1 cellular context compared by ENCODE assay signal in the genomic region with DNA sequence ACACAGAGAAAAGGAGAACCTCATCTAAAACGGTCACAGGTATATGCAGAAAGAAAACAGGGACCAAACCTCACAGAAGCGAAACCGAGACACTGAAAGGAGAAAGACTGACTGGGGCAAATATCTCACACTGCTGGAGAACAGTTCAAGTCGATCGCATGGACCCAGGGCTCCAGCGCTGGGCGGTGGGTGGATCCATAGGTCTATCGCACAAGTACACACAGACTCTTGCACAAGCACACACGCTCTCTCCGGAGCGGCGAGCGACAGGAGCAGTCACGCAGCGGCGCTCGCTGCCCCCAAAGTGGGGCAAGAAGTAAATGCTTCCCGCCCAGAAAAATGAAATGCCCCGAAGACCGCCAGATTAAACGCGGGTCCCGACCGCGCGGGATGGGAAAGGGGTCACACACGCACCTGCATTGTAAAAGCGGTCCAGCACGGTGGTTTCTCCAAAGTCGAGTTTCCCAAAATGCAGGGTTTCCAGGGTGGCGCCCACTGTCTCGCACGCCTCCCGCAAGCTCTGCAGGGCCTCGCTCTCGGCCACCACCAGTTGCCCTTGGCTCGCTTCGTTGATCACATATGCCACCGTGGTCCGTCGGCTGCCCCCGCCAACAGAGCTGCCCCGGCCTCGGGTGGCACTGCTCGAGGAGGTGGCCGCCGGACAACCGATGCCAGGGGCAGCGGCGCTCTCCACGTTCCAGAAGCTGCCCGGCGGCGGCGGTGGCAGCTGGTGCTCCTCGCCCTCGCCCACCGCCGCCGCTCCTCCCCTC.
TF ChIP-seq lines count a peak whose summit lies in the region.

No MANE protein-coding gene starts in this region.

TF ChIP-seq in HepG2, 621 proteins besides CTCF, POLR2A, EP300 and RAD21 (continued from another document):
- TF ChIP-seq ZNF121 (CRISPR knock-in tag; IDR thresholded peaks at IDR 0.05) (no peak), SOX6 (IDR thresholded peaks at IDR 0.05) (no peak), SOX6 (CRISPR knock-in tag; IDR thresholded peaks at IDR 0.05) (peak; percentile 22; the same call in 1 of the 2 replicates)
